ENCODE assay signal across 16 cellular contexts in the genomic region with DNA sequence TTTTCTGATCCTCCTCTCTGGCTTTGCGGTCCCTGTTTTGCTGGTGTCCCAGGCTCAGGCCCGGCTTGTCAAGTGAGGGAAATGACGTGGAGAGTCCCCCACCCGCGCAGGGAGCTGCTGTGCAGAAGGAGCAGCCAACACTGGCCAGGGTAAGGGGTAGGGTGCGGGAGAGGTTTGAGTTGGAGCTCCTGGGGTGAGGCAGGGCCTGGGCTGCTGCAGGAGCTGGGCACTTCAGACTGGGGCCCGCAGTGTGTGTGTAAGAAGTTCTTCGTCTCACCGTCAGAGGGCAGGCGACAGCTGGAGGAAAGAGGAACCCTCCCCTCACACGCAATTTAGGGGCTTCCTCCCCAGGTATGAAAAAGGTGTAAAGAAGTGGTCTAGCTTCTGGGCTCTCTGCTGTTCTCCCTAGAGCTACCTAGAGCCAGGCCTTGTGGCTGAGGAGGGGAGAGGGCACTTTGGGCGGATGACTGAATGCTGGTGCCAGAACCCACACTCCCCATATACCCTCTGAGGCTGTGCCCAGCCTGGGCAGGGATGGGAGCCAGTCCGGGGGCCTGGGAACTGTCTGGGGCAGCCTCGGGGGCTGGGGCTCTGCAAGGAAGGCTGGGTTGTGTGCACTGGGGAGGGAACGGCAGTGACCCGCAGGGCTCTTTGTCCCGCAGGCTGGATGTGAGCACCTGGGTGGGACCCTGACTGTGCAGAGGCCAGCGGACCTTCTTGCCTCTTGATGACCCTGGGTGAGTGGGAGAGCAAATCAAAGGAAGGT. TPM values are rescaled to one million over a fixed set of nuclear protein-coding genes. Genes with fewer than 3 reads are reported as not detected.
DNase-seq lines count a peak whose midpoint lies in the region; ATAC-seq, FAIRE-seq and TF ChIP-seq lines count a peak whose summit lies in the region.
"Had no signal": no experiment of that assay in that cellular context is flagged by ENCODE, and none has a peak within 500 bp of the region (broad histone marks: within the 10 kb centered on the region; RNA-seq: fewer than 3 reads in every experiment).

No MANE protein-coding gene starts in this region.

- BruUV-seq in K562 (replicated peaks; lab: Mats Ljungman, UMichigan), result no TSS peak

- H3K27me3 ChIP-seq in K562 (ENCODE audit: control insufficient read depth in 2 of 2, insufficient read depth in 2 of 2, low read length in 2 of 2) (no peaks in the 10 kb centered on the region), kidney epithelial cell (ENCODE audit: control insufficient read depth, insufficient read depth, low read length) (peaks cover 20% of the 10 kb centered on the region)

- H3K9me3 Mint-ChIP-seq in stimulated activated naive CD8-positive, alpha-beta T cell treated with anti-CD3 and anti-CD28 coated beads, Interleukin-15, amount 100 ng/mL, for 72 hours, result no peaks in the 10 kb centered on the region

- no peak for TF ChIP-seq EP300 in K562 (IDR thresholded peaks at IDR 0.05; ENCODE audit: low read length)

- in situ Hi-C loops in K562 (cut with MboI), result no loop called here

- H3K4me2 ChIP-seq in K562 (ENCODE audit: insufficient read depth, low read length), result no peak overlapping the region

- POLR2A ChIA-PET in K562 (lab: Yijun Ruan, JAX), result no interaction called here

- H3K9ac ChIP-seq in K562 (ENCODE audit: insufficient read depth in 1 of 2, low read depth in 2 of 2, low read length in 2 of 2), result no peak overlapping the region

- no peaks in the 10 kb centered on the region for H3K9me3 ChIP-seq in K562 (replicated peaks; ENCODE audit: control insufficient read depth, insufficient read depth, low read depth, low read length)
- H3K9me3 ChIP-seq: lower lobe of right lung had no signal

- TF ChIP-seq RAD21 in K562 (CRISPR knock-in tag; conservative IDR thresholded peaks at IDR 0.05 in 1 of 2, IDR thresholded peaks at IDR 0.05 in 1 of 2), result peak in 1 of 2 experiments; percentile 29; a peak in 1 of 4 replicates

- H3K4me1 Mint-ChIP-seq in stimulated activated naive CD8-positive, alpha-beta T cell treated with anti-CD3 and anti-CD28 coated beads, Interleukin-15, amount 100 ng/mL, for 72 hours, result no peaks in the 10 kb centered on the region

- H3K79me2 ChIP-seq in K562 (ENCODE audit: control insufficient read depth, insufficient read depth, low read length), result no peaks in the 10 kb centered on the region

- no peaks in the 10 kb centered on the region for H3K4me1 ChIP-seq in K562 (replicated peaks in 1 of 2; ENCODE audit: control insufficient read depth in 2 of 2, insufficient read depth in 2 of 2, low read length in 2 of 2)
- H3K4me1 ChIP-seq: lower lobe of right lung had no signal

- no peak overlapping the region for H3K4me3 ChIP-seq in K562
- no peak overlapping the region for H3K4me3 ChIP-seq in kidney epithelial cell (ENCODE audit: low read depth, low read length)
- H3K4me3 ChIP-seq: lower lobe of right lung had no signal

- ATAC-seq in stimulated activated naive CD8-positive, alpha-beta T cell treated with anti-CD3 and anti-CD28 coated beads, Interleukin-15, amount 100 ng/mL, for 72 hours, result peak; percentile 22
- ATAC-seq in stimulated activated naive CD8-positive, alpha-beta T cell treated with anti-CD3 and anti-CD28 coated beads, Interleukin-15, Interleukin-2, amounts not matched to agents 100 U/mL and 50 U/mL, for 24 hours, result no peak
- ATAC-seq in K562, result peak; percentile 83
- ATAC-seq in HG02870 (IDR thresholded peaks at IDR 0.05; ENCODE audit: unreplicated experiment), result no peak

- no peak for DNase-seq in stimulated activated naive CD8-positive, alpha-beta T cell treated with anti-CD3 and anti-CD28 coated beads, Interleukin-15, amount 100 ng/mL, for 72 hours
- DNase-seq in stimulated activated naive CD8-positive, alpha-beta T cell treated with anti-CD3 and anti-CD28 coated beads, Interleukin-15, Interleukin-2, amounts not matched to agents 100 U/mL and 50 U/mL, for 24 hours, result no peak
- DNase-seq in K562 (ENCODE audit: extremely low read depth in 1 of 4, low spot score in 3 of 4) (peak in 3 of 4 experiments; percentile 20 to 37 (median 20)), kidney epithelial cell (ENCODE audit: low read depth) (no peak), HK-2 (ENCODE audit: unreplicated experiment) (no peak), cerebellar nuclear complex (lab: John Stamatoyannopoulos, UW) (no peak), EL (no peak)
- DNase-seq: activated T-cell treated with anti-CD3 and anti-CD28 coated beads for 4 hours, lower lobe of right lung, NCI-H2029 treated with DMSO at 0.1 percent for 48 hours, trophoblast cell had no signal

- no peak overlapping the region for H3K27ac Mint-ChIP-seq in stimulated activated naive CD8-positive, alpha-beta T cell treated with anti-CD3 and anti-CD28 coated beads, Interleukin-15, amount 100 ng/mL, for 72 hours

- H2AFZ ChIP-seq in K562 (ENCODE audit: low read depth, low read length), result no peak overlapping the region

- no peak overlapping the region for H3K27ac ChIP-seq in K562 (ENCODE audit: extremely low read depth, low read depth, low read length)
- H3K27ac ChIP-seq: lower lobe of right lung had no signal

- no peaks in the 10 kb centered on the region for H4K20me1 ChIP-seq in K562 (replicated peaks; ENCODE audit: control insufficient read depth, insufficient read depth, low read length)

- H3K27me3 Mint-ChIP-seq in stimulated activated naive CD8-positive, alpha-beta T cell treated with anti-CD3 and anti-CD28 coated beads, Interleukin-15, amount 100 ng/mL, for 72 hours, result peaks cover 27% of the 10 kb centered on the region

- TF ChIP-seq POLR2A in K562 (conservative IDR thresholded peaks at IDR 0.05), result no peak

- no peak for FAIRE-seq in K562 (lab: Jason Lieb, UNC)
- FAIRE-seq: RCC 7860, TTC549 had no signal

- no peak overlapping the region for H3K4me3 Mint-ChIP-seq in stimulated activated naive CD8-positive, alpha-beta T cell treated with anti-CD3 and anti-CD28 coated beads, Interleukin-15, amount 100 ng/mL, for 72 hours

- 5% methylated on average over 18 of the region's 18 CpGs for WGBS in K562 (ENCODE audit: insufficient coverage, low coverage, missing lambda C conversion rate)

- no peaks in the 10 kb centered on the region for H3K9me1 ChIP-seq in K562 (ENCODE audit: control insufficient read depth, insufficient read depth, low read length)

- H3K36me3 ChIP-seq in K562 (ENCODE audit: control insufficient read depth, insufficient read depth, low read length) (no peaks in the 10 kb centered on the region), kidney epithelial cell (ENCODE audit: control insufficient read depth, insufficient read depth, low read length) (no peaks in the 10 kb centered on the region)
- H3K36me3 ChIP-seq: lower lobe of right lung had no signal

- intact Hi-C loops in K562 (cut with micrococcal nuclease), result no loop called here

- TF ChIP-seq CTCF in K562 (IDR thresholded peaks at IDR 0.05 in 2 of 3, conservative IDR thresholded peaks at IDR 0.05 in 1 of 3; ENCODE audit: insufficient read depth in 2 of 3, low read depth in 1 of 3, low read length in 3 of 3) (peak; percentile 15 to 52 (median 41); a peak in 4 of 6 replicates), kidney epithelial cell (IDR thresholded peaks at IDR 0.05; ENCODE audit: insufficient read depth, low read length, poor library complexity, severe bottlenecking) (peak; percentile 27)

- CTCF ChIA-PET in K562 (lab: Yijun Ruan, JAX; ENCODE audit: low intra/inter-chr PET ratio), result interaction anchor here (0.6 kb wide), 1 partner anchor 8 kb away, joined by 3 read pairs; no protein-coding TSS in a partner anchor

TF ChIP-seq in K562, 482 proteins besides CTCF, POLR2A, EP300 and RAD21:
- TF ChIP-seq WHSC1 (IDR thresholded peaks at IDR 0.05; ENCODE audit: low read length) (no peak), MXI1 (IDR thresholded peaks at IDR 0.05; ENCODE audit: low read depth, low read length) (no peak), SPI1 (IDR thresholded peaks at IDR 0.05; ENCODE audit: borderline replicate concordance, low read depth, low read length) (peak; percentile 53; the same call in 1 of the 2 replicates), SMC3 (conservative IDR thresholded peaks at IDR 0.05; ENCODE audit: insufficient read depth, low read depth, low read length) (no peak), POLR2H (tag; IDR thresholded peaks at IDR 0.05; ENCODE audit: low read depth) (no peak), KLF13 (tag; IDR thresholded peaks at IDR 0.05; ENCODE audit: borderline replicate concordance, low read depth) (no peak)

RNA-seq across cellular contexts. Expression of a gene that starts 11.8 kb away (rescaled TPM):
- total RNA-seq in K562 (2011; cell fraction: chromatin; rRNA removed; ENCODE audit: low replicate concordance), result not detected in 2 replicates
- total RNA-seq in K562 (2011; cell fraction: nucleolus; rRNA removed), result not detected in 2 replicates
- not detected in 2 replicates for total RNA-seq in K562 (2011; cell fraction: nucleoplasm; rRNA removed)
- 0.05 TPM in 1 of 2 replicates, not detected in the other for total RNA-seq in K562 (2014; rRNA removed)
- not detected in 2 replicates for total RNA-seq in K562 (2014; rRNA removed; fragmentation: Illumina TruSeq; extraction: Trizol)
- not detected in 2 replicates for total RNA-seq in K562 (2015; rRNA removed; fragmentation: Illumina TruSeq; extraction: Trizol)
- total RNA-seq in K562 (2021), result 0.24 TPM in 1 of 2 replicates, not detected in the other
- 0.06 TPM in 1 of 2 replicates, not detected in the other for polyA plus RNA-seq in K562 (2011; rRNA removed)
- polyA plus RNA-seq in K562 (2011; cell fraction: cytosol; rRNA removed), result not detected in 2 replicates
- 0.10 TPM in 1 of 2 replicates, not detected in the other for polyA plus RNA-seq in K562 (2011; cell fraction: nucleus; rRNA removed)
- polyA plus RNA-seq in K562 (2012), result 0.09 and 0.47 TPM in 2 replicates
- 0.08 and 0.09 TPM in 2 replicates for polyA plus RNA-seq in K562 (2014; fragmentation: Illumina TruSeq; extraction: Trizol)
- polyA plus RNA-seq in K562 (2014; fragmentation: Nextera tagmentation; extraction: Ambion mirVana), result under 1 TPM in 1 of 2 experiments, not detected in 1; 0.04 TPM
- polyA plus RNA-seq in K562 (2014; rRNA removed), result 0.15 and 0.19 TPM in 2 replicates
- polyA minus RNA-seq in K562 (2011; rRNA and poly(A)+ RNA removed), result not detected in 2 replicates
- polyA minus RNA-seq in K562 (2011; cell fraction: cytosol; rRNA and poly(A)+ RNA removed), result not detected in 2 replicates
- not detected in 2 replicates for polyA minus RNA-seq in K562 (2011; cell fraction: nucleus; rRNA and poly(A)+ RNA removed)
- total RNA-seq in kidney epithelial cell, result 0.34 TPM in 1 of 2 replicates, not detected in the other
- total RNA-seq: aorta, epithelial cell of proximal tubule had no signal

Comparison
In these comparisons a context has a peak if more than half of its experiments do, and no peak if none do; other contexts are left out.
1. ATAC-seq: peak in stimulated activated naive CD8-positive, alpha-beta T cell treated with anti-CD3 and anti-CD28 coated beads, Interleukin-15, amount 100 ng/mL, for 72 hours (single experiment) and K562 (single experiment); none in stimulated activated naive CD8-positive, alpha-beta T cell treated with anti-CD3 and anti-CD28 coated beads, Interleukin-15, Interleukin-2, amounts not matched to agents 100 U/mL and 50 U/mL, for 24 hours (single experiment) and HG02870 (single experiment).
2. DNase-seq: peak in K562 (3 of 4); none in stimulated activated naive CD8-positive, alpha-beta T cell treated with anti-CD3 and anti-CD28 coated beads, Interleukin-15, amount 100 ng/mL, for 72 hours (0 of 2), stimulated activated naive CD8-positive, alpha-beta T cell treated with anti-CD3 and anti-CD28 coated beads, Interleukin-15, Interleukin-2, amounts not matched to agents 100 U/mL and 50 U/mL, for 24 hours (single experiment), kidney epithelial cell (single experiment), HK-2 (single experiment), cerebellar nuclear complex (0 of 2) and EL (single experiment).